Comparison of ENCODE assay signal across 26 cellular contexts in genomic region chr1:229471175-229471574, GRCh38.
"Had no signal": no experiment of that assay in that cellular context is flagged by ENCODE, and none has a peak within 500 bp of the region (broad histone marks: within the 10 kb centered on the region; RNA-seq: fewer than 3 reads in every experiment).

No MANE protein-coding gene starts in this region.

- H3K27ac ChIP-seq: KMS-11, PC-9, RWPE1, SJCRH30, SK-N-MC had no signal

- H3K4me3 ChIP-seq: PC-9, SJCRH30, SK-N-MC had no signal

- ATAC-seq: Panc1, SK-N-SH treated with all-trans-retinoic acid at 6 μM for 48 hours had no signal

- H3K9me3 ChIP-seq: SJCRH30 had no signal

- DNase-seq: Karpas-422, MM.1S, MV-4-11, NCI-H1105, NCI-H1417 treated with DMSO at 0.1 percent for 48 hours, NCI-H1436 treated with DMSO at 0.1 percent for 48 hours, NCI-H1694 treated with DMSO at 0.1 percent for 48 hours, NCI-H187 treated with DMSO at 0.1 percent for 48 hours, NCI-H2081, NCI-H2171 treated with DMSO at 0.1 percent for 48 hours, NCI-H2227 treated with DMSO at 0.1 percent for 48 hours, NCI-H345, NCI-H446, NCI-H510A treated with DMSO at 0.1 percent for 48 hours, NCI-H524 treated with DMSO at 0.1 percent for 48 hours, NCI-H526 treated with DMSO at 0.1 percent for 48 hours, NCI-H774, PC-9, SHP77, SIG-M5, SJCRH30 had no signal

- H3K4me1 ChIP-seq: SJCRH30 had no signal
